10 cellular contexts compared by ENCODE assay signal in genomic region chr1:24362982-24363614, GRCh38. TPM values are rescaled to one million over a fixed set of nuclear protein-coding genes. Genes with fewer than 3 reads are reported as not detected.
DNase-seq lines count a peak whose midpoint lies in the region; ATAC-seq and TF ChIP-seq lines count a peak whose summit lies in the region.
"Had no signal": no experiment of that assay in that cellular context is flagged by ENCODE, and none has a peak within 500 bp of the region (broad histone marks: within the 10 kb centered on the region; RNA-seq: fewer than 3 reads in every experiment).

No MANE protein-coding gene starts in this region.

- no peak for TF ChIP-seq CTCF in AG09319 (IDR thresholded peaks at IDR 0.05; ENCODE audit: low read depth, low read length)
- no peak for TF ChIP-seq CTCF in choroid plexus epithelial cell (conservative IDR thresholded peaks at IDR 0.05; ENCODE audit: low read depth, low read length)

- peak; percentile 60 for DNase-seq in AG09319 (ENCODE audit: extremely low read depth, low read depth)
- DNase-seq in M059J (ENCODE audit: low read depth) = peak; percentile 95
- peak; percentile 95 for DNase-seq in choroid plexus epithelial cell (ENCODE audit: low read depth)
- peak; percentile 83 for DNase-seq in kidney tubule cell (ENCODE audit: low spot score)
- DNase-seq in NCI-H446 (lab: John Stamatoyannopoulos, UW) = no peak
- DNase-seq in NCI-H1694 (lab: John Stamatoyannopoulos, UW) = no peak
- DNase-seq in Kasumi-1 (lab: John Stamatoyannopoulos, UW) = no peak
- DNase-seq: SHP77; stimulated activated CD4-positive, alpha-beta T cell treated with anti-CD3 and anti-CD28 coated beads, Interleukin-4, amount 100 ng/mL, for 1 hour had no signal

- no peak for ATAC-seq in GM19395 (IDR thresholded peaks at IDR 0.05; ENCODE audit: unreplicated experiment)

- no peak overlapping the region for H3K4me3 ChIP-seq in choroid plexus epithelial cell (ENCODE audit: low read depth, low read length)

RNA-seq across cellular contexts. Expression of gene GRHL3, which starts 43.9 kb away (rescaled TPM):
- total RNA-seq in M059J (2014; rRNA removed; shearing (Covaris generic)) = not detected in 2 replicates

RNA-seq across cellular contexts. Expression of gene STPG1, which starts 50.5 kb away (rescaled TPM):
- 3.7 and 8.3 TPM in 2 replicates for total RNA-seq in M059J (2014; rRNA removed; shearing (Covaris generic))

RNA-seq across cellular contexts. Expression of gene NIPAL3, which starts 52.5 kb away (rescaled TPM):
- 39.6 and 45.0 TPM in 2 replicates for total RNA-seq in M059J (2014; rRNA removed; shearing (Covaris generic))

Comparison
In these comparisons a context has a peak if more than half of its experiments do, and no peak if none do; other contexts are left out.
1. DNase-seq: peak in AG09319 (single experiment), M059J (single experiment), choroid plexus epithelial cell (single experiment) and kidney tubule cell (single experiment); none in NCI-H446 (0 of 2), NCI-H1694 (single experiment) and Kasumi-1 (0 of 2).